1 cellular context compared by ENCODE assay signal in the genomic region with DNA sequence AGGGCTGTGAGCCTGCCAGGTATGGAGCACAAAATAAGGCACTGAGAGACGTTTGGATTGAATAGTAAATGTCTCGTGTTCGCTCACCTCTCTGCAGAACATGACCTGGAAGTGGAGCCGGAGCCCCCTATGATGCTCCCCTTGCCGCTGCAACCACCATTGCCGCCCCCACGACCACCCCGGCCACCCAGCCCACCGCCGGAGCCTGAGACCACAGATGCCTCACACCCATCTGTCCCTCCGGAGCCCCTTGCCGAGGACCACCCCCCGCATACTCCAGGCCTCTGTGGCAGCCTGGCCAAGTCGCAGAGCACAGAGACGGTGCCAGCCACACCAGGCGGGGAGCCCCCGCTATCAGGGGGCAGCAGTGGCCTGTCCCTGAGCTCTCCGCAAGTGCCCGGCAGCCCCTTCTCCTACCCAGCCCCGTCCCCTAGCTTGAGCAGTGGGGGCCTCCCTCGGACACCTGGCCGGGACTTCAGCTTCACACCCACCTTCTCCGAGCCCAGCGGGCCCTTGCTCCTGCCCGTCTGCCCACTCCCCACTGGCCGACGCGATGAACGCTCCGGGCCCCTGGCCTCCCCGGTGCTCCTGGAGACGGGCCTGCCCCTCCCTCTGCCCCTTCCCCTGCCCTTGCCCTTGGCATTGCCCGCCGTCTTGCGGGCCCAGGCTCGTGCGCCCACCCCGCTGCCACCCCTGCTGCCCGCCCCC.
TF ChIP-seq lines count a peak whose summit lies in the region.

No MANE protein-coding gene starts in this region.

TF ChIP-seq in endothelial cell of umbilical vein, 7 proteins besides CTCF, POLR2A, EP300 and RAD21:
- TF ChIP-seq FOS (IDR thresholded peaks at IDR 0.05; ENCODE audit: borderline replicate concordance, insufficient read depth, low read length) (no peak), EZH2 (IDR thresholded peaks at IDR 0.05; ENCODE audit: borderline replicate concordance, low read depth, low read length, severe bottlenecking) (no peak), JUN (IDR thresholded peaks at IDR 0.05; ENCODE audit: borderline replicate concordance, insufficient read depth, insufficient read length, low read depth) (no peak), MYC (IDR thresholded peaks at IDR 0.05; ENCODE audit: low read depth, low read length) (no peak), GATA2 (IDR thresholded peaks at IDR 0.05; ENCODE audit: insufficient read depth, insufficient read length, low read depth, low read length) (no peak), POLR2AphosphoS5 (IDR thresholded peaks at IDR 0.05; ENCODE audit: insufficient read depth, low read depth, low read length) (no peak)
- TF ChIP-seq, protein P1, sequence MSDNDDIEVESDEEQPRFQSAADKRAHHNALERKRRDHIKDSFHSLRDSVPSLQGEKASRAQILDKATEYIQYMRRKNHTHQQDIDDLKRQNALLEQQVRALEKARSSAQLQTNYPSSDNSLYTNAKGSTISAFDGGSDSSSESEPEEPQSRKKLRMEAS (IDR thresholded peaks at IDR 0.05; ENCODE audit: insufficient read depth, insufficient read length): no peak
